In genomic region chr12:72178244-72178643, GRCh38 we compare ENCODE assay signal across 20 cellular contexts.
DNase-seq lines count a peak whose midpoint lies in the region; ATAC-seq, FAIRE-seq and TF ChIP-seq lines count a peak whose summit lies in the region.
"Had no signal": no experiment of that assay in that cellular context is flagged by ENCODE, and none has a peak within 500 bp of the region (broad histone marks: within the 10 kb centered on the region; RNA-seq: fewer than 3 reads in every experiment).

No MANE protein-coding gene starts in this region.

- TF ChIP-seq EP300 in HepG2 (IDR thresholded peaks at IDR 0.05; ENCODE audit: low read depth in 2 of 2, low read length in 2 of 2): no peak
- no peak for TF ChIP-seq EP300 in HepG2 (CRISPR knock-in tag; IDR thresholded peaks at IDR 0.05; ENCODE audit: borderline replicate concordance)
- TF ChIP-seq EP300 in K562 (IDR thresholded peaks at IDR 0.05; ENCODE audit: low read length): no peak
- no peak for TF ChIP-seq EP300 in H1 (IDR thresholded peaks at IDR 0.05; ENCODE audit: borderline replicate concordance in 1 of 2, low read depth in 2 of 2, low read length in 2 of 2)

- POLR2A ChIA-PET in HepG2 (lab: Yijun Ruan, JAX) (no interaction called here), K562 (lab: Yijun Ruan, JAX) (no interaction called here), H1 (lab: Charles Lee; ENCODE audit: partially characterized antibody) (no interaction called here)

- H4K20me1 ChIP-seq in HepG2 (ENCODE audit: insufficient read depth, low read length) (no peaks in the 10 kb centered on the region), K562 (replicated peaks; ENCODE audit: control insufficient read depth, insufficient read depth, low read length) (no peaks in the 10 kb centered on the region), H1 (replicated peaks in 1 of 2; ENCODE audit: control insufficient read depth in 1 of 2, insufficient read depth in 2 of 2, low read length in 2 of 2) (no peaks in the 10 kb centered on the region)
- H4K20me1 ChIP-seq: BLaER1 treated with 17β-estradiol and CSF1 and Interleukin-3, amounts not matched to agents 10 nM and 100 nM had no signal

- H4K5ac ChIP-seq in H1 (ENCODE audit: insufficient read length, low read depth, low read length): no peak overlapping the region

- FAIRE-seq in HepG2 (lab: Jason Lieb, UNC) (no peak), K562 (lab: Jason Lieb, UNC) (peak; percentile 26), H1 (lab: Jason Lieb, UNC) (no peak)
- FAIRE-seq: A549, D721Med, G401.6, GM12891 had no signal

- H3K9ac ChIP-seq in HepG2 (ENCODE audit: insufficient read depth, low read depth, low read length): no peak overlapping the region
- H3K9ac ChIP-seq in K562 (ENCODE audit: insufficient read depth in 1 of 2, low read depth in 2 of 2, low read length in 2 of 2): no peak overlapping the region
- H3K9ac ChIP-seq in H1 (replicated peaks in 1 of 4; ENCODE audit: extremely low read depth in 1 of 4, low read depth in 3 of 4, low read length in 3 of 4): no peak overlapping the region
- H3K9ac ChIP-seq: BLaER1 treated with 17β-estradiol and CSF1 and Interleukin-3, amounts not matched to agents 10 nM and 100 nM had no signal

- TF ChIP-seq POLR2A in HepG2 (IDR thresholded peaks at IDR 0.05; ENCODE audit: insufficient read depth in 1 of 2, low read depth in 2 of 2, low read length in 2 of 2): no peak
- no peak for TF ChIP-seq POLR2A in right lobe of liver (IDR thresholded peaks at IDR 0.05)
- no peak for TF ChIP-seq POLR2A in K562 (conservative IDR thresholded peaks at IDR 0.05)
- no peak for TF ChIP-seq POLR2A in H1 (IDR thresholded peaks at IDR 0.05; ENCODE audit: control extremely low read depth in 1 of 2, low read depth in 2 of 2, low read length in 2 of 2)

- no peak for TF ChIP-seq CTCF in HepG2 (CRISPR knock-in tag; IDR thresholded peaks at IDR 0.05)
- no peak for TF ChIP-seq CTCF in right lobe of liver (IDR thresholded peaks at IDR 0.05)
- no peak for TF ChIP-seq CTCF in K562 (IDR thresholded peaks at IDR 0.05 in 2 of 3, conservative IDR thresholded peaks at IDR 0.05 in 1 of 3; ENCODE audit: insufficient read depth in 2 of 3, low read depth in 1 of 3, low read length in 3 of 3)
- no peak for TF ChIP-seq CTCF in H1 (IDR thresholded peaks at IDR 0.05; ENCODE audit: control extremely low read depth in 1 of 3, insufficient read depth in 1 of 3, low read depth in 1 of 3, low read length in 3 of 3)

- no peaks in the 10 kb centered on the region for H3K36me3 ChIP-seq in HepG2 (replicated peaks in 1 of 2; ENCODE audit: control insufficient read depth in 1 of 2, insufficient read depth in 2 of 2, low read length in 2 of 2)
- H3K36me3 ChIP-seq in right lobe of liver: no peaks in the 10 kb centered on the region
- H3K36me3 ChIP-seq in K562 (ENCODE audit: control insufficient read depth, insufficient read depth, low read length): no peaks in the 10 kb centered on the region
- no peaks in the 10 kb centered on the region for H3K36me3 ChIP-seq in H1 (ENCODE audit: control insufficient read depth in 2 of 4, insufficient read depth in 4 of 4, low read length in 3 of 4)
- H3K36me3 ChIP-seq: BLaER1 treated with 17β-estradiol and CSF1 and Interleukin-3, amounts not matched to agents 10 nM and 100 nM had no signal

- H2AFZ ChIP-seq in HepG2 (ENCODE audit: low read length): no peak overlapping the region
- H2AFZ ChIP-seq in K562 (ENCODE audit: low read depth, low read length): no peak overlapping the region
- no peak overlapping the region for H2AFZ ChIP-seq in H1 (ENCODE audit: low read length)

- no peak overlapping the region for H2BK120ac ChIP-seq in H1 (replicated peaks; ENCODE audit: low read depth, low read length)

- no peaks in the 10 kb centered on the region for H3K23me2 ChIP-seq in H1 (ENCODE audit: low read depth, low read length)

- no peak overlapping the region for H4K91ac ChIP-seq in H1 (replicated peaks; ENCODE audit: insufficient read length, low read length)

- H2BK15ac ChIP-seq in H1 (ENCODE audit: low read length): no peak overlapping the region

- no peak overlapping the region for H2AK5ac ChIP-seq in H1 (ENCODE audit: low read depth, low read length)

- ATAC-seq in HepG2: no peak
- ATAC-seq in right lobe of liver: no peak
- ATAC-seq in K562: no peak
- ATAC-seq in GM21360 (IDR thresholded peaks at IDR 0.05; ENCODE audit: unreplicated experiment): no peak
- ATAC-seq: A549; CD8-positive, alpha-beta T cell had no signal

- H2BK5ac ChIP-seq in H1 (ENCODE audit: low read depth, low read length): no peak overlapping the region

- H3K9me3 ChIP-seq in HepG2 (ENCODE audit: low read length) (no peaks in the 10 kb centered on the region), right lobe of liver (no peaks in the 10 kb centered on the region), K562 (replicated peaks; ENCODE audit: control insufficient read depth, insufficient read depth, low read depth, low read length) (no peaks in the 10 kb centered on the region), H1 (ENCODE audit: insufficient read depth in 2 of 2, low read depth in 1 of 2, low read length in 1 of 2) (no peaks in the 10 kb centered on the region)
- H3K9me3 ChIP-seq: A549; BLaER1 treated with 17β-estradiol and CSF1 and Interleukin-3, amounts not matched to agents 10 nM and 100 nM; Caco-2 had no signal

- TF ChIP-seq RAD21 in HepG2 (CRISPR knock-in tag; IDR thresholded peaks at IDR 0.05): no peak
- no peak for TF ChIP-seq RAD21 in K562 (CRISPR knock-in tag; conservative IDR thresholded peaks at IDR 0.05 in 1 of 2, IDR thresholded peaks at IDR 0.05 in 1 of 2)
- TF ChIP-seq RAD21 in H1 (IDR thresholded peaks at IDR 0.05 in 1 of 2, conservative IDR thresholded peaks at IDR 0.05 in 1 of 2; ENCODE audit: low read depth in 2 of 2, low read length in 2 of 2): no peak

- no peak overlapping the region for H3K56ac ChIP-seq in H1 (replicated peaks; ENCODE audit: insufficient read length, low read depth, low read length)

- H3K4me2 ChIP-seq in HepG2 (ENCODE audit: low read depth, low read length): no peak overlapping the region
- no peak overlapping the region for H3K4me2 ChIP-seq in K562 (ENCODE audit: insufficient read depth, low read length)
- H3K4me2 ChIP-seq in H1 (ENCODE audit: insufficient read depth in 1 of 2, low read depth in 2 of 2, low read length in 2 of 2): no peak overlapping the region
- H3K4me2 ChIP-seq: A549; BLaER1 treated with 17β-estradiol and CSF1 and Interleukin-3, amounts not matched to agents 10 nM and 100 nM had no signal

- H2BK20ac ChIP-seq in H1 (ENCODE audit: low read length): no peak overlapping the region

- in situ Hi-C loops in HepG2 (cut with HindIII; ENCODE audit: extremely low pct_ligation_motif_present, low pct_unique_long_range_greater_than_20kb): no loop called here
- in situ Hi-C loops in K562 (cut with MboI): no loop called here

- H3K4me3 ChIP-seq in HepG2 (replicated peaks in 1 of 3; ENCODE audit: insufficient read depth in 1 of 3, low read depth in 2 of 3, low read length in 3 of 3) (no peak overlapping the region), right lobe of liver (no peak overlapping the region), K562 (no peak overlapping the region), H1 (ENCODE audit: extremely low read depth in 1 of 4, insufficient read depth in 2 of 4, low read depth in 3 of 4, low read length in 4 of 4) (no peak overlapping the region)
- H3K4me3 ChIP-seq: A549; BLaER1 treated with 17β-estradiol and CSF1 and Interleukin-3, amounts not matched to agents 10 nM and 100 nM had no signal

- H3K27ac ChIP-seq in HepG2 (ENCODE audit: extremely low read length, insufficient read depth, low read length) (no peak overlapping the region), right lobe of liver (no peak overlapping the region), K562 (ENCODE audit: extremely low read depth, low read depth, low read length) (no peak overlapping the region), H1 (ENCODE audit: low read depth, low read length) (no peak overlapping the region)
- H3K27ac ChIP-seq: 22Rv1; A549; BLaER1 treated with 17β-estradiol and CSF1 and Interleukin-3, amounts not matched to agents 10 nM and 100 nM; C4-2B had no signal

- H4K8ac ChIP-seq in H1 (ENCODE audit: extremely low read depth, insufficient read depth, low read length): no peak overlapping the region

- CTCF ChIA-PET in HepG2 (lab: Yijun Ruan, JAX; ENCODE audit: low intra/inter-chr PET ratio, low total read pairs): no interaction called here
- CTCF ChIA-PET in K562 (lab: Yijun Ruan, JAX; ENCODE audit: low intra/inter-chr PET ratio): no interaction called here
- CTCF ChIA-PET in H1 (lab: Charles Lee; ENCODE audit: partially characterized antibody): interaction anchor here (1.5 kb wide), 1 partner anchor 14 kb away, joined by 4 read pairs; no protein-coding TSS in a partner anchor

- no peak overlapping the region for H3K14ac ChIP-seq in H1 (ENCODE audit: insufficient read length)

- no peak overlapping the region for H3K18ac ChIP-seq in H1 (ENCODE audit: extremely low read depth, low read length)

- H3K23ac ChIP-seq in H1 (ENCODE audit: insufficient read length): no peak overlapping the region

- 2% methylated on average over 2 of the region's 2 CpGs for WGBS in HepG2 (ENCODE audit: low lambda C conversion rate)
- 71% methylated on average over 2 of the region's 2 CpGs for WGBS in right lobe of liver (ENCODE audit: insufficient coverage, low coverage, low lambda C conversion rate, missing lambda C conversion rate)
- WGBS in K562 (ENCODE audit: insufficient coverage, low coverage, missing lambda C conversion rate): 0% methylated on average over 2 of the region's 2 CpGs
- 96% methylated on average over 2 of the region's 2 CpGs; no CpG with 5 or more reads in 1 of the 2 experiments for WGBS in H1 (ENCODE audit: extremely low coverage in 1 of 2, insufficient coverage in 1 of 2, insufficient read length in 1 of 2, insufficient replicate concordance in 2 of 2, low coverage in 1 of 2, low lambda C conversion rate in 2 of 2, missing lambda C conversion rate in 1 of 2), 2 experiments

- no TSS peak for BruUV-seq in HepG2 (replicated peaks; lab: Mats Ljungman, UMichigan)
- no TSS peak for BruUV-seq in K562 (replicated peaks; lab: Mats Ljungman, UMichigan)

- H3K27me3 ChIP-seq in HepG2 (ENCODE audit: control insufficient read depth in 1 of 2, insufficient read depth in 2 of 2, low read length in 2 of 2): no peaks in the 10 kb centered on the region
- H3K27me3 ChIP-seq in right lobe of liver: no peaks in the 10 kb centered on the region
- H3K27me3 ChIP-seq in K562 (ENCODE audit: control insufficient read depth in 2 of 2, insufficient read depth in 2 of 2, low read length in 2 of 2): no peaks in the 10 kb centered on the region; a peak in 1 of 5 replicates
- H3K27me3 ChIP-seq in H1 (replicated peaks in 1 of 4; ENCODE audit: control insufficient read depth in 3 of 4, extremely low read depth in 1 of 4, insufficient read depth in 3 of 4, low read length in 3 of 4): no peaks in the 10 kb centered on the region
- H3K27me3 ChIP-seq: BLaER1 treated with 17β-estradiol and CSF1 and Interleukin-3, amounts not matched to agents 10 nM and 100 nM had no signal

- H3K79me2 ChIP-seq in HepG2 (ENCODE audit: insufficient read depth, low read length): no peaks in the 10 kb centered on the region
- H3K79me2 ChIP-seq in K562 (ENCODE audit: control insufficient read depth, insufficient read depth, low read length): no peaks in the 10 kb centered on the region
- no peaks in the 10 kb centered on the region for H3K79me2 ChIP-seq in H1 (ENCODE audit: control insufficient read depth in 1 of 2, insufficient read depth in 2 of 2, low read length in 2 of 2)

- no peak for DNase-seq in HepG2 (ENCODE audit: low spot score)
- no peak for DNase-seq in right lobe of liver
- no peak for DNase-seq in K562 (ENCODE audit: extremely low read depth in 1 of 4, low spot score in 3 of 4)
- DNase-seq in H1 (ENCODE audit: low read depth in 1 of 2, low spot score in 2 of 2): no peak
- DNase-seq in medulla oblongata (ENCODE audit: extremely low spot score): no peak
- DNase-seq: AML-193; Caco-2; Calu3; CD4-positive, alpha-beta T cell; CD8-positive, alpha-beta T cell; DMS79 treated with DMSO at 0.1 percent for 48 hours; GF-D8 had no signal

- no peak overlapping the region for H3K4ac ChIP-seq in H1 (replicated peaks; ENCODE audit: insufficient read length, low read depth, low read length)

- H3K9me1 ChIP-seq in K562 (ENCODE audit: control insufficient read depth, insufficient read depth, low read length): no peaks in the 10 kb centered on the region

- intact Hi-C loops in HepG2 (cut with micrococcal nuclease; ENCODE audit: unreplicated experiment): no loop called here
- intact Hi-C loops in right lobe of liver (cut with DNase I): no loop called here
- intact Hi-C loops in K562 (cut with micrococcal nuclease): no loop called here

- H2BK12ac ChIP-seq in H1 (ENCODE audit: low read depth, low read length): no peak overlapping the region

- no peaks in the 10 kb centered on the region for H3K4me1 ChIP-seq in HepG2 (ENCODE audit: insufficient read depth, low read length)
- H3K4me1 ChIP-seq in right lobe of liver: no peaks in the 10 kb centered on the region
- no peaks in the 10 kb centered on the region for H3K4me1 ChIP-seq in K562 (replicated peaks in 1 of 2; ENCODE audit: control insufficient read depth in 2 of 2, insufficient read depth in 2 of 2, low read length in 2 of 2)
- no peaks in the 10 kb centered on the region for H3K4me1 ChIP-seq in H1 (replicated peaks in 1 of 4; ENCODE audit: control insufficient read depth in 3 of 4, insufficient read depth in 4 of 4, low read length in 3 of 4)
- H3K4me1 ChIP-seq: A549; BLaER1 treated with 17β-estradiol and CSF1 and Interleukin-3, amounts not matched to agents 10 nM and 100 nM; Caco-2 had no signal

- no peaks in the 10 kb centered on the region for H3K79me1 ChIP-seq in H1 (ENCODE audit: low read depth, low read length)

Comparison
In these comparisons a context has a peak if more than half of its experiments do, and no peak if none do; other contexts are left out.
1. Of the 241 proteins assayed by ChIP-seq in both HepG2 and K562: peak only in HepG2: none; only in K562: none; in both: CEBPB; in neither: 239; mixed calls (peak in some experiments, not most) for 1.